ENCODE assay signal across 1 cellular context in genomic region chr2:16111838-16112210, GRCh38.
TF ChIP-seq lines count a peak whose summit lies in the region.

No MANE protein-coding gene starts in this region.

TF ChIP-seq in H1, 55 proteins besides CTCF, POLR2A, EP300 and RAD21 (continued from another document):
- TF ChIP-seq PHF8 (conservative IDR thresholded peaks at IDR 0.05; ENCODE audit: low read depth, low read length), result no peak
- TF ChIP-seq KDM1A (IDR thresholded peaks at IDR 0.05; ENCODE audit: borderline replicate concordance, low read length), result no peak
- no peak for TF ChIP-seq SIX5 (IDR thresholded peaks at IDR 0.05; ENCODE audit: low read depth, low read length)
- no peak for TF ChIP-seq E2F6 (IDR thresholded peaks at IDR 0.05)
- TF ChIP-seq ATF3 (IDR thresholded peaks at IDR 0.05; ENCODE audit: insufficient read depth, low read depth, low read length), result no peak
- no peak for TF ChIP-seq ZNF274 (IDR thresholded peaks at IDR 0.05; ENCODE audit: borderline replicate concordance, extremely low read depth, low read length)
- no peak for TF ChIP-seq FOSL1 (IDR thresholded peaks at IDR 0.05; ENCODE audit: insufficient read depth, low read depth, low read length)
- TF ChIP-seq SP4 (IDR thresholded peaks at IDR 0.05; ENCODE audit: low read length), result no peak
- TF ChIP-seq HDAC2 (IDR thresholded peaks at IDR 0.05; ENCODE audit: borderline replicate concordance in 1 of 2, low read depth in 2 of 2, low read length in 2 of 2), result no peak
- TF ChIP-seq TBP (IDR thresholded peaks at IDR 0.05; ENCODE audit: low read depth, low read length), result no peak
- no peak for TF ChIP-seq USF2 (IDR thresholded peaks at IDR 0.05; ENCODE audit: low read length)
- TF ChIP-seq GTF2F1 (IDR thresholded peaks at IDR 0.05; ENCODE audit: borderline replicate concordance, low read depth, low read length), result no peak
- no peak for TF ChIP-seq SIN3A (conservative IDR thresholded peaks at IDR 0.05 in 1 of 2, IDR thresholded peaks at IDR 0.05 in 1 of 2; ENCODE audit: low read depth in 1 of 2, low read length in 2 of 2)
